Comparison of ENCODE assay signal across 28 cellular contexts in the genomic region with DNA sequence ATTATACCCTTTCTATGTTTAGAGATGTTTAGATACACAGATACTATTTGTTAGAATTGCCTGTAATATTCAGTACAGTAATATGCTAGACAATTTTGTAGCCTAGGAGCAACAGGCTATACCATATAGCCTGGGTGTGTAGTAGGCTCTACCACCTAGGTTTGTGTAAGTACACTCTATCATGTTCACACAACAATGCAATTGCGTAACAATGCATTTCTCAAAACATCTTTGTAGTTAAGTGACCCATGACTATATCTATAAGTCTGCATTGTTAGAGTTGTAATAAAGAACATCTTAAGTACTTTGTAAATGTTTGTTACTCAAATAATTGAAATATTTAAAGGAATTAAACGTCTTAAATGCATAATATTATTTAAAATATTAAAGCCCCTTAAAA.
"Had no signal": no experiment of that assay in that cellular context is flagged by ENCODE, and none has a peak within 500 bp of the region (broad histone marks: within the 10 kb centered on the region; RNA-seq: fewer than 3 reads in every experiment).

No MANE protein-coding gene starts in this region.

- H3K4me3 ChIP-seq: cardiac muscle cell, Peyer's patch, SJSA1 had no signal

- H3K27me3 ChIP-seq: brain microvascular endothelial cell, cardiac muscle cell, Peyer's patch, SJSA1 had no signal

- DNase-seq: activated CD4-positive, alpha-beta T cell treated with anti-CD3 and anti-CD28 coated beads, Interleukin-2, amount 10 ng/mL, durations not matched to agents 24 days and 14 days; activated CD4-positive, alpha-beta T cell treated with anti-CD3 and anti-CD28 coated beads, Interleukin-2, amount 50 U/mL, for 4 hours; activated CD8-positive, alpha-beta T cell treated with anti-CD3 and anti-CD28 coated beads for 36 hours; activated effector memory CD4-positive, alpha-beta T cell treated with anti-CD3 and anti-CD28 coated beads, Interleukin-2, amount 50 U/mL, for 16 hours; activated naive CD4-positive, alpha-beta T cell; activated naive CD4-positive, alpha-beta T cell treated with anti-CD3 and anti-CD28 coated beads, Interleukin-2, amount 50 U/mL, for 16 hours; activated naive CD8-positive, alpha-beta T cell treated with anti-CD3 and anti-CD28 coated beads for 36 hours; activated T-cell treated with anti-CD3 and anti-CD28 coated beads, Interleukin-2, amount 50 U/mL, for 1 hour; activated T-cell treated with anti-CD3 and anti-CD28 coated beads, Interleukin-2, amount 50 U/mL, for 72 hours; amniotic stem cell; aorta; brain microvascular endothelial cell; NCI-H1105 treated with DMSO at 0.1 percent for 48 hours; NCI-H1436; NCI-H1694; NCI-H1930; NCI-H345; NCI-H524 treated with DMSO at 0.1 percent for 48 hours; Peyer's patch; RPMI8226; SHP77 treated with DMSO at 0.1 percent for 48 hours; SK-N-SH had no signal

- H3K9me3 ChIP-seq: Peyer's patch, SJSA1, SK-N-SH had no signal

- FAIRE-seq: TTC549 had no signal

- H3K9me3 Mint-ChIP-seq: activated CD4-positive, alpha-beta T cell treated with anti-CD3 and anti-CD28 coated beads, Interleukin-2, amount 10 ng/mL, durations not matched to agents 24 days and 14 days; activated CD8-positive, alpha-beta T cell treated with anti-CD3 and anti-CD28 coated beads for 36 hours; activated naive CD8-positive, alpha-beta T cell treated with anti-CD3 and anti-CD28 coated beads for 36 hours; activated T-helper 17 cell treated with anti-CD3 and anti-CD28 coated beads, Interleukin-2, amount 50 U/mL, for 72 hours; T-helper 1 cell treated with Interleukin-12 subunit alpha and Interleukin-12 subunit beta and Interleukin-4 antibody, amounts not matched to agents 30 μg/mL and 1 μg/mL, for 36 hours; T-helper 2 cell treated with Interferon-gamma antibody and Interleukin-4, amounts not matched to agents 5 μg/mL and 100 μg/mL, for 36 hours had no signal

- H3K36me3 ChIP-seq: brain microvascular endothelial cell, cardiac muscle cell, Peyer's patch, SJSA1 had no signal

- H3K27me3 Mint-ChIP-seq: activated T-helper 17 cell treated with anti-CD3 and anti-CD28 coated beads, Interleukin-2, amount 50 U/mL, for 72 hours had no signal

- H3K4me1 ChIP-seq: Peyer's patch, SJSA1 had no signal

- H3K4me2 ChIP-seq: SK-N-SH had no signal

- H3K9ac ChIP-seq: SK-N-SH had no signal

- H3K36me3 Mint-ChIP-seq: activated naive CD8-positive, alpha-beta T cell treated with anti-CD3 and anti-CD28 coated beads for 36 hours had no signal

- H3K27ac Mint-ChIP-seq: activated CD4-positive, alpha-beta T cell treated with anti-CD3 and anti-CD28 coated beads, Interleukin-2, amount 10 ng/mL, durations not matched to agents 24 days and 14 days; activated CD8-positive, alpha-beta T cell treated with anti-CD3 and anti-CD28 coated beads for 36 hours; activated naive CD8-positive, alpha-beta T cell treated with anti-CD3 and anti-CD28 coated beads for 36 hours; activated T-cell treated with anti-CD3 and anti-CD28 coated beads, Interleukin-2, amount 50 U/mL, for 72 hours; activated T-helper 17 cell treated with anti-CD3 and anti-CD28 coated beads, Interleukin-2, amount 50 U/mL, for 72 hours; T-helper 1 cell treated with Interleukin-12 subunit alpha and Interleukin-12 subunit beta and Interleukin-4 antibody, amounts not matched to agents 30 μg/mL and 1 μg/mL, for 36 hours; T-helper 2 cell treated with Interferon-gamma antibody and Interleukin-4, amounts not matched to agents 5 μg/mL and 100 μg/mL, for 36 hours had no signal

- ATAC-seq: activated CD8-positive, alpha-beta T cell treated with anti-CD3 and anti-CD28 coated beads for 36 hours; activated T-cell treated with anti-CD3 and anti-CD28 coated beads, Interleukin-2, amount 50 U/mL, for 72 hours; activated T-helper 17 cell treated with anti-CD3 and anti-CD28 coated beads, Interleukin-2, amount 50 U/mL, for 72 hours had no signal

- H3K4me1 Mint-ChIP-seq: activated CD4-positive, alpha-beta T cell treated with anti-CD3 and anti-CD28 coated beads, Interleukin-2, amount 10 ng/mL, durations not matched to agents 24 days and 14 days; activated naive CD8-positive, alpha-beta T cell treated with anti-CD3 and anti-CD28 coated beads for 36 hours; activated T-helper 17 cell treated with anti-CD3 and anti-CD28 coated beads, Interleukin-2, amount 50 U/mL, for 72 hours had no signal

- H3K27ac ChIP-seq: brain microvascular endothelial cell, cardiac muscle cell, Peyer's patch, SJSA1 had no signal

- H3K4me3 Mint-ChIP-seq: activated CD4-positive, alpha-beta T cell treated with anti-CD3 and anti-CD28 coated beads, Interleukin-2, amount 10 ng/mL, durations not matched to agents 24 days and 14 days; activated CD8-positive, alpha-beta T cell treated with anti-CD3 and anti-CD28 coated beads for 36 hours; activated naive CD8-positive, alpha-beta T cell treated with anti-CD3 and anti-CD28 coated beads for 36 hours; activated T-cell treated with anti-CD3 and anti-CD28 coated beads, Interleukin-2, amount 50 U/mL, for 72 hours; activated T-helper 17 cell treated with anti-CD3 and anti-CD28 coated beads, Interleukin-2, amount 50 U/mL, for 72 hours; T-helper 1 cell treated with Interleukin-12 subunit alpha and Interleukin-12 subunit beta and Interleukin-4 antibody, amounts not matched to agents 30 μg/mL and 1 μg/mL, for 36 hours; T-helper 2 cell treated with Interferon-gamma antibody and Interleukin-4, amounts not matched to agents 5 μg/mL and 100 μg/mL, for 36 hours had no signal
